In genomic region chr16:30119428-30119827, GRCh38 we compare ENCODE assay signal across 23 cellular contexts. TPM values are rescaled to one million over a fixed set of nuclear protein-coding genes. Genes with fewer than 3 reads are reported as not detected.
DNase-seq lines count a peak whose midpoint lies in the region; ATAC-seq, FAIRE-seq and TF ChIP-seq lines count a peak whose summit lies in the region.
"Had no signal": no experiment of that assay in that cellular context is flagged by ENCODE, and none has a peak within 500 bp of the region (broad histone marks: within the 10 kb centered on the region; RNA-seq: fewer than 3 reads in every experiment).

No MANE protein-coding gene starts in this region.

- WGBS in HepG2 (ENCODE audit: low lambda C conversion rate), result 97% methylated on average over 2 of the region's 2 CpGs
- 96% methylated on average over 2 of the region's 2 CpGs for WGBS in right lobe of liver (ENCODE audit: insufficient coverage, low coverage, low lambda C conversion rate, missing lambda C conversion rate)

- H3K4me3 ChIP-seq in HepG2 (replicated peaks in 1 of 3; ENCODE audit: insufficient read depth in 1 of 3, low read depth in 2 of 3, low read length in 3 of 3) (no peak overlapping the region), right lobe of liver (no peak overlapping the region)
- H3K4me3 ChIP-seq: SJCRH30, upper lobe of right lung had no signal

- in situ Hi-C loops in HepG2 (cut with HindIII; ENCODE audit: extremely low pct_ligation_motif_present, low pct_unique_long_range_greater_than_20kb), result no loop called here

- H3K36me3 ChIP-seq in HepG2 (replicated peaks in 1 of 2; ENCODE audit: control insufficient read depth in 1 of 2, insufficient read depth in 2 of 2, low read length in 2 of 2), result peaks cover 9 to 20% of the 10 kb centered on the region in 2 experiments
- peaks cover 0 to 36% (median 4%) of the 10 kb centered on the region in 4 donors for H3K36me3 ChIP-seq in right lobe of liver
- H3K36me3 ChIP-seq: SJCRH30 had no signal

- peak overlapping the region; percentile 12 to 91 (median 82) for H3K27ac Mint-ChIP-seq in immature natural killer cell
- H3K27ac Mint-ChIP-seq: endodermal cell had no signal

- H3K9me3 ChIP-seq in HepG2 (ENCODE audit: low read length) (no peaks in the 10 kb centered on the region), right lobe of liver (no peaks in the 10 kb centered on the region)
- H3K9me3 ChIP-seq: SJCRH30, upper lobe of right lung had no signal

- H3K4me3 Mint-ChIP-seq in immature natural killer cell, result peak overlapping the region in 2 of 5 donors; percentile 21 to 23
- H3K4me3 Mint-ChIP-seq: endodermal cell had no signal

- TF ChIP-seq EP300 in HepG2 (IDR thresholded peaks at IDR 0.05; ENCODE audit: low read depth in 2 of 2, low read length in 2 of 2) (no peak), HepG2 (CRISPR knock-in tag; IDR thresholded peaks at IDR 0.05; ENCODE audit: borderline replicate concordance) (no peak)

- no peak for TF ChIP-seq POLR2A in HepG2 (IDR thresholded peaks at IDR 0.05; ENCODE audit: insufficient read depth in 1 of 2, low read depth in 2 of 2, low read length in 2 of 2)
- TF ChIP-seq POLR2A in right lobe of liver (IDR thresholded peaks at IDR 0.05), result no peak

- CTCF ChIA-PET in HepG2 (lab: Yijun Ruan, JAX; ENCODE audit: low intra/inter-chr PET ratio, low total read pairs), result no interaction called here

- no peaks in the 10 kb centered on the region for H4K20me1 ChIP-seq in HepG2 (ENCODE audit: insufficient read depth, low read length)

- TF ChIP-seq RAD21 in HepG2 (CRISPR knock-in tag; IDR thresholded peaks at IDR 0.05), result no peak

- no peak overlapping the region for H3K27ac ChIP-seq in HepG2 (ENCODE audit: extremely low read length, insufficient read depth, low read length)
- no peak overlapping the region for H3K27ac ChIP-seq in right lobe of liver
- H3K27ac ChIP-seq in substantia nigra (ENCODE audit: low read depth, low read length, poor library complexity, severe bottlenecking), result no peak overlapping the region
- H3K27ac ChIP-seq: SJCRH30, upper lobe of right lung had no signal

- no peak for ATAC-seq in HepG2
- no peak for ATAC-seq in right lobe of liver
- no peak for ATAC-seq in HG03432 (IDR thresholded peaks at IDR 0.05; ENCODE audit: unreplicated experiment)
- ATAC-seq: PC-3; right cardiac atrium; stimulated activated naive CD8-positive, alpha-beta T cell treated with anti-CD3 and anti-CD28 coated beads, Interleukin-15, Interleukin-2, amounts not matched to agents 100 U/mL and 50 U/mL, for 24 hours; upper lobe of right lung had no signal

- H3K4me1 Mint-ChIP-seq in immature natural killer cell, result peaks cover 31 to 33% of the 10 kb centered on the region in 2 donors

- H3K27me3 ChIP-seq in HepG2 (ENCODE audit: control insufficient read depth in 1 of 2, insufficient read depth in 2 of 2, low read length in 2 of 2) (no peaks in the 10 kb centered on the region), right lobe of liver (no peaks in the 10 kb centered on the region)
- H3K27me3 ChIP-seq: SJCRH30, upper lobe of right lung had no signal

- H3K79me2 ChIP-seq in HepG2 (ENCODE audit: insufficient read depth, low read length), result no peaks in the 10 kb centered on the region

- DNase-seq in HepG2 (ENCODE audit: low spot score) (no peak), right lobe of liver (no peak), amniotic epithelial cell (ENCODE audit: low read depth) (peak; percentile 83), immature natural killer cell (no peak), occipital lobe (lab: John Stamatoyannopoulos, UW) (no peak), substantia nigra (lab: John Stamatoyannopoulos, UW) (no peak), putamen (ENCODE audit: low spot score) (no peak)
- DNase-seq: activated CD4-positive, CD25-positive, alpha-beta regulatory T cell; activated gamma-delta T cell; aorta; endodermal cell; foreskin melanocyte; GF-D8; NCI-H1092 treated with DMSO at 0.1 percent for 48 hours; nucleus accumbens; PC-3; SJCRH30; stimulated activated naive CD8-positive, alpha-beta T cell treated with anti-CD3 and anti-CD28 coated beads, Interleukin-15, Interleukin-2, amounts not matched to agents 100 U/mL and 50 U/mL, for 24 hours; upper lobe of right lung had no signal

- H3K4me2 ChIP-seq in HepG2 (ENCODE audit: low read depth, low read length), result no peak overlapping the region

- H3K36me3 Mint-ChIP-seq in immature natural killer cell, result peaks cover 0 to 6% (median 4%) of the 10 kb centered on the region in 3 donors

- FAIRE-seq in HepG2 (lab: Jason Lieb, UNC), result no peak
- FAIRE-seq: D721Med, GM12891 had no signal

- no peak overlapping the region for H3K9ac ChIP-seq in HepG2 (ENCODE audit: insufficient read depth, low read depth, low read length)

- H3K4me1 ChIP-seq in HepG2 (ENCODE audit: insufficient read depth, low read length), result peaks cover 34% of the 10 kb centered on the region
- H3K4me1 ChIP-seq in right lobe of liver, result peaks cover 0 to 14% (median 0%) of the 10 kb centered on the region in 4 donors
- H3K4me1 ChIP-seq: SJCRH30 had no signal

- intact Hi-C loops in HepG2 (cut with micrococcal nuclease; ENCODE audit: unreplicated experiment) (no loop called here), right lobe of liver (cut with DNase I) (no loop called here)

- no peak overlapping the region for H2AFZ ChIP-seq in HepG2 (ENCODE audit: low read length)

- TF ChIP-seq CTCF in HepG2 (CRISPR knock-in tag; IDR thresholded peaks at IDR 0.05), result no peak
- TF ChIP-seq CTCF in right lobe of liver (IDR thresholded peaks at IDR 0.05), result no peak

- peaks cover 0 to 4% (median 0%) of the 10 kb centered on the region in 3 donors for H3K27me3 Mint-ChIP-seq in immature natural killer cell (ENCODE audit: low read depth in 3 of 3)

- BruUV-seq in HepG2 (replicated peaks; lab: Mats Ljungman, UMichigan), result no TSS peak

- POLR2A ChIA-PET in HepG2 (lab: Yijun Ruan, JAX), result no interaction called here

- H3K9me3 Mint-ChIP-seq in immature natural killer cell, result no peaks in the 10 kb centered on the region
- H3K9me3 Mint-ChIP-seq: endodermal cell had no signal

RNA-seq across cellular contexts. Expression of gene MAPK3, which starts 3.6 kb away (rescaled TPM):
- total RNA-seq in HepG2 (2016; rRNA removed; fragmentation: Illumina TruSeq; extraction: Trizol) (27.7 and 32.5 TPM in 2 replicates), right lobe of liver (10 to 100 TPM in 5 of 6 experiments, 1 to 10 TPM in 1; 7.4 to 24.1 (median 16.0) TPM), occipital lobe (25.7 TPM)
- 24.4 and 27.2 TPM in 2 replicates for total RNA-seq in HepG2 (2016; cell fraction: cytosol; rRNA removed; fragmentation: Illumina TruSeq; extraction: Trizol; ENCODE audit: low read depth)
- total RNA-seq in HepG2 (2016; cell fraction: insoluble cytoplasmic fraction; rRNA removed; fragmentation: Illumina TruSeq; extraction: Trizol), result 27.3 and 33.3 TPM in 2 replicates
- 32.8 and 33.8 TPM in 2 replicates for total RNA-seq in HepG2 (2016; cell fraction: membrane; rRNA removed; fragmentation: Illumina TruSeq; extraction: Trizol)
- total RNA-seq in HepG2 (2016; cell fraction: nucleus; rRNA removed; fragmentation: Illumina TruSeq; extraction: Trizol), result 12.2 and 14.0 TPM in 2 replicates
- polyA plus RNA-seq in HepG2 (2011; rRNA removed) (168 and 206 TPM in 2 replicates), immature natural killer cell (1 to 10 TPM; 4.3 to 6.4 (median 5.8) TPM)
- 105 and 131 TPM in 2 replicates for polyA plus RNA-seq in HepG2 (2011; cell fraction: cytosol; rRNA removed)
- polyA plus RNA-seq in HepG2 (2011; cell fraction: nucleus; rRNA removed), result 199 and 240 TPM in 2 replicates
- 81.8 and 84.6 TPM in 2 replicates for polyA plus RNA-seq in HepG2 (2012)
- polyA plus RNA-seq in HepG2 (2016; cell fraction: cytosol; fragmentation: Illumina TruSeq; extraction: Trizol; ENCODE audit: low read depth), result 52.0 and 57.0 TPM in 2 replicates
- 71.9 and 74.1 TPM in 2 replicates for polyA plus RNA-seq in HepG2 (2016; cell fraction: insoluble cytoplasmic fraction; fragmentation: Illumina TruSeq; extraction: Trizol; ENCODE audit: low read depth)
- polyA plus RNA-seq in HepG2 (2016; cell fraction: membrane; fragmentation: Illumina TruSeq; extraction: Trizol; ENCODE audit: low read depth), result 68.0 and 70.1 TPM in 2 replicates
- polyA plus RNA-seq in HepG2 (2016; cell fraction: nucleus; fragmentation: Illumina TruSeq; extraction: Trizol; ENCODE audit: insufficient read depth, low read depth), result 55.9 and 63.0 TPM in 2 replicates
- 46.5 and 80.5 TPM in 2 replicates for polyA minus RNA-seq in HepG2 (2011; rRNA and poly(A)+ RNA removed; ENCODE audit: low replicate concordance)
- 28.9 and 31.8 TPM in 2 replicates for polyA minus RNA-seq in HepG2 (2011; cell fraction: cytosol; rRNA and poly(A)+ RNA removed)
- polyA minus RNA-seq in HepG2 (2011; cell fraction: nucleus; rRNA and poly(A)+ RNA removed), result 31.0 and 39.2 TPM in 2 replicates

RNA-seq across cellular contexts. Expression of gene GDPD3, which starts 6.1 kb away (rescaled TPM):
- total RNA-seq in HepG2 (2016; rRNA removed; fragmentation: Illumina TruSeq; extraction: Trizol) (14.3 and 20.6 TPM in 2 replicates), right lobe of liver (1 to 10 TPM in 4 of 6 experiments, under 1 TPM in 1, not detected in 1; 0.19 to 2.3 (median 2.3) TPM), occipital lobe (0.47 TPM)
- total RNA-seq in HepG2 (2016; cell fraction: cytosol; rRNA removed; fragmentation: Illumina TruSeq; extraction: Trizol; ENCODE audit: low read depth), result 77.8 and 81.7 TPM in 2 replicates
- total RNA-seq in HepG2 (2016; cell fraction: insoluble cytoplasmic fraction; rRNA removed; fragmentation: Illumina TruSeq; extraction: Trizol), result 18.6 and 20.5 TPM in 2 replicates
- 48.3 and 54.4 TPM in 2 replicates for total RNA-seq in HepG2 (2016; cell fraction: membrane; rRNA removed; fragmentation: Illumina TruSeq; extraction: Trizol)
- 7.6 and 12.3 TPM in 2 replicates for total RNA-seq in HepG2 (2016; cell fraction: nucleus; rRNA removed; fragmentation: Illumina TruSeq; extraction: Trizol)
- polyA plus RNA-seq in HepG2 (2011; rRNA removed) (18.7 and 21.2 TPM in 2 replicates), immature natural killer cell (not detected)
- polyA plus RNA-seq in HepG2 (2011; cell fraction: cytosol; rRNA removed), result 12.2 and 14.1 TPM in 2 replicates
- polyA plus RNA-seq in HepG2 (2011; cell fraction: nucleus; rRNA removed), result 55.4 and 67.8 TPM in 2 replicates
- 10.4 and 27.8 TPM in 2 replicates for polyA plus RNA-seq in HepG2 (2012)
- 113 and 123 TPM in 2 replicates for polyA plus RNA-seq in HepG2 (2016; cell fraction: cytosol; fragmentation: Illumina TruSeq; extraction: Trizol; ENCODE audit: low read depth)
- polyA plus RNA-seq in HepG2 (2016; cell fraction: insoluble cytoplasmic fraction; fragmentation: Illumina TruSeq; extraction: Trizol; ENCODE audit: low read depth), result 19.3 and 21.1 TPM in 2 replicates
- polyA plus RNA-seq in HepG2 (2016; cell fraction: membrane; fragmentation: Illumina TruSeq; extraction: Trizol; ENCODE audit: low read depth), result 79.9 and 83.9 TPM in 2 replicates
- polyA plus RNA-seq in HepG2 (2016; cell fraction: nucleus; fragmentation: Illumina TruSeq; extraction: Trizol; ENCODE audit: insufficient read depth, low read depth), result 23.3 and 24.8 TPM in 2 replicates
- polyA minus RNA-seq in HepG2 (2011; rRNA and poly(A)+ RNA removed; ENCODE audit: low replicate concordance), result 11.3 and 12.4 TPM in 2 replicates
- 4.6 and 9.4 TPM in 2 replicates for polyA minus RNA-seq in HepG2 (2011; cell fraction: cytosol; rRNA and poly(A)+ RNA removed)
- 8.9 and 9.7 TPM in 2 replicates for polyA minus RNA-seq in HepG2 (2011; cell fraction: nucleus; rRNA and poly(A)+ RNA removed)

RNA-seq across cellular contexts. Expression of gene YPEL3, which starts 23.4 kb away (rescaled TPM):
- total RNA-seq in HepG2 (2016; rRNA removed; fragmentation: Illumina TruSeq; extraction: Trizol) (4.8 and 5.4 TPM in 2 replicates), right lobe of liver (10 to 100 TPM; 13.5 to 46.5 (median 21.9) TPM), occipital lobe (21.1 TPM)
- total RNA-seq in HepG2 (2016; cell fraction: cytosol; rRNA removed; fragmentation: Illumina TruSeq; extraction: Trizol; ENCODE audit: low read depth), result 15.6 and 18.9 TPM in 2 replicates
- total RNA-seq in HepG2 (2016; cell fraction: insoluble cytoplasmic fraction; rRNA removed; fragmentation: Illumina TruSeq; extraction: Trizol), result 3.6 and 7.4 TPM in 2 replicates
- total RNA-seq in HepG2 (2016; cell fraction: membrane; rRNA removed; fragmentation: Illumina TruSeq; extraction: Trizol), result 16.8 and 17.0 TPM in 2 replicates
- total RNA-seq in HepG2 (2016; cell fraction: nucleus; rRNA removed; fragmentation: Illumina TruSeq; extraction: Trizol), result 3.7 and 3.9 TPM in 2 replicates
- polyA plus RNA-seq in HepG2 (2011; rRNA removed) (47.0 and 63.6 TPM in 2 replicates), immature natural killer cell (100 to 1,000 TPM; 248 to 354 (median 284) TPM)
- polyA plus RNA-seq in HepG2 (2011; cell fraction: cytosol; rRNA removed), result 39.4 and 54.7 TPM in 2 replicates
- polyA plus RNA-seq in HepG2 (2011; cell fraction: nucleus; rRNA removed), result 83.9 and 94.9 TPM in 2 replicates
- polyA plus RNA-seq in HepG2 (2012), result 69.8 and 96.9 TPM in 2 replicates
- 32.9 and 34.4 TPM in 2 replicates for polyA plus RNA-seq in HepG2 (2016; cell fraction: cytosol; fragmentation: Illumina TruSeq; extraction: Trizol; ENCODE audit: low read depth)
- 7.4 and 9.0 TPM in 2 replicates for polyA plus RNA-seq in HepG2 (2016; cell fraction: insoluble cytoplasmic fraction; fragmentation: Illumina TruSeq; extraction: Trizol; ENCODE audit: low read depth)
- polyA plus RNA-seq in HepG2 (2016; cell fraction: membrane; fragmentation: Illumina TruSeq; extraction: Trizol; ENCODE audit: low read depth), result 23.4 and 24.5 TPM in 2 replicates
- 12.2 and 14.9 TPM in 2 replicates for polyA plus RNA-seq in HepG2 (2016; cell fraction: nucleus; fragmentation: Illumina TruSeq; extraction: Trizol; ENCODE audit: insufficient read depth, low read depth)
- 4.9 and 32.0 TPM in 2 replicates for polyA minus RNA-seq in HepG2 (2011; rRNA and poly(A)+ RNA removed; ENCODE audit: low replicate concordance)
- 14.5 and 16.8 TPM in 2 replicates for polyA minus RNA-seq in HepG2 (2011; cell fraction: cytosol; rRNA and poly(A)+ RNA removed)
- 7.6 and 11.2 TPM in 2 replicates for polyA minus RNA-seq in HepG2 (2011; cell fraction: nucleus; rRNA and poly(A)+ RNA removed)

RNA-seq across cellular contexts. Expression of gene TBX6, which starts 27.7 kb away (rescaled TPM):
- total RNA-seq in HepG2 (2016; rRNA removed; fragmentation: Illumina TruSeq; extraction: Trizol) (0.24 TPM in 1 of 2 replicates, not detected in the other), right lobe of liver (under 1 TPM; 0.37 to 0.68 (median 0.42) TPM), occipital lobe (0.16 TPM)
- 0.09 and 0.20 TPM in 2 replicates for total RNA-seq in HepG2 (2016; cell fraction: cytosol; rRNA removed; fragmentation: Illumina TruSeq; extraction: Trizol; ENCODE audit: low read depth)
- 0.16 and 0.37 TPM in 2 replicates for total RNA-seq in HepG2 (2016; cell fraction: insoluble cytoplasmic fraction; rRNA removed; fragmentation: Illumina TruSeq; extraction: Trizol)
- total RNA-seq in HepG2 (2016; cell fraction: membrane; rRNA removed; fragmentation: Illumina TruSeq; extraction: Trizol), result 0.21 and 0.22 TPM in 2 replicates
- 0.25 and 0.47 TPM in 2 replicates for total RNA-seq in HepG2 (2016; cell fraction: nucleus; rRNA removed; fragmentation: Illumina TruSeq; extraction: Trizol)
- polyA plus RNA-seq in HepG2 (2011; rRNA removed) (0.42 and 0.51 TPM in 2 replicates), immature natural killer cell (not detected)
- 0.08 and 0.24 TPM in 2 replicates for polyA plus RNA-seq in HepG2 (2011; cell fraction: cytosol; rRNA removed)
- 1.6 and 1.8 TPM in 2 replicates for polyA plus RNA-seq in HepG2 (2011; cell fraction: nucleus; rRNA removed)
- 0.36 and 0.44 TPM in 2 replicates for polyA plus RNA-seq in HepG2 (2012)
- 0.35 and 0.51 TPM in 2 replicates for polyA plus RNA-seq in HepG2 (2016; cell fraction: cytosol; fragmentation: Illumina TruSeq; extraction: Trizol; ENCODE audit: low read depth)
- 0.25 and 0.34 TPM in 2 replicates for polyA plus RNA-seq in HepG2 (2016; cell fraction: insoluble cytoplasmic fraction; fragmentation: Illumina TruSeq; extraction: Trizol; ENCODE audit: low read depth)
- polyA plus RNA-seq in HepG2 (2016; cell fraction: membrane; fragmentation: Illumina TruSeq; extraction: Trizol; ENCODE audit: low read depth), result 0.39 and 0.63 TPM in 2 replicates
- polyA plus RNA-seq in HepG2 (2016; cell fraction: nucleus; fragmentation: Illumina TruSeq; extraction: Trizol; ENCODE audit: insufficient read depth, low read depth), result 0.78 and 1.4 TPM in 2 replicates
- 1.1 TPM in 1 of 2 replicates, not detected in the other for polyA minus RNA-seq in HepG2 (2011; rRNA and poly(A)+ RNA removed; ENCODE audit: low replicate concordance)
- polyA minus RNA-seq in HepG2 (2011; cell fraction: cytosol; rRNA and poly(A)+ RNA removed), result not detected in 2 replicates
- polyA minus RNA-seq in HepG2 (2011; cell fraction: nucleus; rRNA and poly(A)+ RNA removed), result 0.39 and 0.62 TPM in 2 replicates

RNA-seq across cellular contexts. Expression of gene PPP4C, which starts 43.6 kb away (rescaled TPM):
- total RNA-seq in HepG2 (2016; rRNA removed; fragmentation: Illumina TruSeq; extraction: Trizol) (176 and 177 TPM in 2 replicates), right lobe of liver (10 to 100 TPM; 43.1 to 59.7 (median 47.0) TPM), occipital lobe (81.4 TPM)
- 65.7 and 77.2 TPM in 2 replicates for total RNA-seq in HepG2 (2016; cell fraction: cytosol; rRNA removed; fragmentation: Illumina TruSeq; extraction: Trizol; ENCODE audit: low read depth)
- total RNA-seq in HepG2 (2016; cell fraction: insoluble cytoplasmic fraction; rRNA removed; fragmentation: Illumina TruSeq; extraction: Trizol), result 171 and 181 TPM in 2 replicates
- 128 and 142 TPM in 2 replicates for total RNA-seq in HepG2 (2016; cell fraction: membrane; rRNA removed; fragmentation: Illumina TruSeq; extraction: Trizol)
- 74.9 and 87.3 TPM in 2 replicates for total RNA-seq in HepG2 (2016; cell fraction: nucleus; rRNA removed; fragmentation: Illumina TruSeq; extraction: Trizol)
- polyA plus RNA-seq in HepG2 (2011; rRNA removed) (220 and 272 TPM in 2 replicates), immature natural killer cell (100 to 1,000 TPM; 244 to 365 (median 317) TPM)
- 258 and 302 TPM in 2 replicates for polyA plus RNA-seq in HepG2 (2011; cell fraction: cytosol; rRNA removed)
- polyA plus RNA-seq in HepG2 (2011; cell fraction: nucleus; rRNA removed), result 210 and 223 TPM in 2 replicates
- 137 and 191 TPM in 2 replicates for polyA plus RNA-seq in HepG2 (2012)
- 74.4 and 81.5 TPM in 2 replicates for polyA plus RNA-seq in HepG2 (2016; cell fraction: cytosol; fragmentation: Illumina TruSeq; extraction: Trizol; ENCODE audit: low read depth)
- polyA plus RNA-seq in HepG2 (2016; cell fraction: insoluble cytoplasmic fraction; fragmentation: Illumina TruSeq; extraction: Trizol; ENCODE audit: low read depth), result 211 and 227 TPM in 2 replicates
- polyA plus RNA-seq in HepG2 (2016; cell fraction: membrane; fragmentation: Illumina TruSeq; extraction: Trizol; ENCODE audit: low read depth), result 119 and 131 TPM in 2 replicates
- 198 and 202 TPM in 2 replicates for polyA plus RNA-seq in HepG2 (2016; cell fraction: nucleus; fragmentation: Illumina TruSeq; extraction: Trizol; ENCODE audit: insufficient read depth, low read depth)
- 448 and 594 TPM in 2 replicates for polyA minus RNA-seq in HepG2 (2011; rRNA and poly(A)+ RNA removed; ENCODE audit: low replicate concordance)
- 140 and 151 TPM in 2 replicates for polyA minus RNA-seq in HepG2 (2011; cell fraction: cytosol; rRNA and poly(A)+ RNA removed)
- polyA minus RNA-seq in HepG2 (2011; cell fraction: nucleus; rRNA and poly(A)+ RNA removed), result 46.2 and 53.8 TPM in 2 replicates
